Comparison of ENCODE assay signal across 27 cellular contexts in the genomic region with DNA sequence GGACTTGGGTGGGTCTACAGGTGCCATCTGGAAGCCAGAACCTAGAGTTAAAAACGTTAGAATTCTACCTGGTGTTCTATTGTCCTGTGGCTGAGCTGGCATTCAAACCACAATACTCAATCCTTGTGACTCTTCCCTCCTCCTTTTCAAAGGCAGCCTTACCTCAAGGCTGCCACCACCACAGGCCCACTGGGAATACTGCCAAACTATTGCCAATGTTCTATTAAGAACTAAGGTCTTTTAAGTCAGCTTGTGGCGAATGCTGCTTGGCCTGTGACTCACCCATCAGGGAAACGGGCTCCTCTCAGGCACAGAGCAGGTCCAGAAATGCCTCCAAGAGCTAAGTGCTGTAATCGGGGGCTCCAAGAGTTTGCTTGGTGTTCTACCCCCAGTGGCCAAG.
"Had no signal": no experiment of that assay in that cellular context is flagged by ENCODE, and none has a peak within 500 bp of the region (broad histone marks: within the 10 kb centered on the region; RNA-seq: fewer than 3 reads in every experiment).

No MANE protein-coding gene starts in this region.

- H3K4me3 ChIP-seq: colonic mucosa, esophagus squamous epithelium, lower lobe of right lung, ovary, psoas muscle, right lobe of liver, suprapubic skin, transverse colon, upper lobe of right lung, vagina had no signal

- FAIRE-seq: small intestine had no signal

- H3K36me3 ChIP-seq: colonic mucosa, esophagus squamous epithelium, lower lobe of right lung, ovary, right lobe of liver, suprapubic skin, transverse colon, upper lobe of right lung, vagina had no signal

- H3K9me3 ChIP-seq: colonic mucosa, esophagus squamous epithelium, ovary, psoas muscle, right lobe of liver, transverse colon, upper lobe of right lung, vagina had no signal

- ATAC-seq: left colon; left ventricle myocardium superior; lower lobe of right lung; natural killer cell; psoas muscle; right lobe of liver; stimulated activated naive B cell treated with anti-CD40 and anti-IgM and Interleukin-4, amounts not matched to agents 10 μg/mL and 1 μg/mL and 100 μg/mL, for 72 hours had no signal

- DNase-seq: colonic mucosa; effector CD8-positive, alpha-beta T cell; endodermal cell; esophagus squamous epithelium; foreskin melanocyte; hypothalamus; immature natural killer cell; islet precursor cell; kidney glomerular epithelial cell; left colon; left ventricle myocardium superior; lower lobe of right lung; natural killer cell; occipital lobe; ovary; posterior cingulate gyrus; psoas muscle; retina; right lobe of liver; small intestine; stimulated activated CD4-positive, alpha-beta T cell treated with anti-CD3 and anti-CD28 coated beads, Interleukin-15, amount 100 ng/mL, for 24 hours; stimulated activated CD4-positive, alpha-beta T cell treated with anti-CD3 and anti-CD28 coated beads, Interleukin-2, amount 100 ng/mL, for 48 hours; stimulated activated naive B cell treated with anti-CD40 and anti-IgM and Interleukin-4, amounts not matched to agents 10 μg/mL and 1 μg/mL and 100 μg/mL, for 72 hours; transverse colon; upper lobe of right lung had no signal

- H3K27ac ChIP-seq: colonic mucosa, esophagus squamous epithelium, lower lobe of right lung, ovary, psoas muscle, right lobe of liver, suprapubic skin, transverse colon, upper lobe of right lung, vagina had no signal

- H3K27me3 ChIP-seq: colonic mucosa, esophagus squamous epithelium, ovary, right lobe of liver, suprapubic skin, transverse colon, upper lobe of right lung, vagina had no signal

- H3K4me1 ChIP-seq: colonic mucosa, esophagus squamous epithelium, lower lobe of right lung, psoas muscle, right lobe of liver, suprapubic skin, transverse colon, upper lobe of right lung, vagina had no signal
